Comparison of ENCODE assay signal across 1 cellular context in the genomic region with DNA sequence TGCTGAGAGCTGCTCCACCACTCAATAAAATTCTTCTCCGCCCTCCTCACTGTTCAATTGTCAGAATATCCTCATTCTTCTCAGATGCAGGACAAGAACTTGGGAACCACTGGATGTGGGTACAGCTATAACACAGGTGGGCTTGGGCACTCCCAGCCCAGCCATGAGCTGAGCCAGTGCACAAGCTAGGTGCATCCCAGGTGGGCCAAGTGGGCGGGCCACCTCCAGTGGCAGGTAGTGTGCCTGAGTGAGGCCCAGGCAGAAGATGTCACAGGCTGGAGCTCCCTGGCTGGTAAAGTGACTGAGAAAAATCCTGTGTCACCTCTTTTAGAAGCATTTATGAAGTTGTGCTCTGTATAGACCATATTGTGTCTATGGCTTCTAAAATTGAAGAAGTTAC.
TF ChIP-seq lines count a peak whose summit lies in the region.

No MANE protein-coding gene starts in this region.

TF ChIP-seq in H1, 55 proteins besides CTCF, POLR2A, EP300 and RAD21:
- TF ChIP-seq TBP (IDR thresholded peaks at IDR 0.05; ENCODE audit: low read depth, low read length) = no peak
- TF ChIP-seq SP2 (IDR thresholded peaks at IDR 0.05; ENCODE audit: low read length) = no peak
- TF ChIP-seq RXRA (IDR thresholded peaks at IDR 0.05; ENCODE audit: insufficient read depth, low read depth, low read length) = no peak
- TF ChIP-seq GTF2F1 (IDR thresholded peaks at IDR 0.05; ENCODE audit: borderline replicate concordance, low read depth, low read length) = no peak
- TF ChIP-seq RFX5 (IDR thresholded peaks at IDR 0.05; ENCODE audit: borderline replicate concordance, low read depth, low read length) = no peak
- TF ChIP-seq SRF (IDR thresholded peaks at IDR 0.05; ENCODE audit: low read depth, low read length) = no peak
- TF ChIP-seq ASH2L (IDR thresholded peaks at IDR 0.05; ENCODE audit: low read length) = no peak
- TF ChIP-seq CBX5 (IDR thresholded peaks at IDR 0.05; ENCODE audit: low read depth, low read length) = no peak
- TF ChIP-seq TAF1 (IDR thresholded peaks at IDR 0.05; ENCODE audit: low read depth, low read length) = no peak
- no peak for TF ChIP-seq KDM5A (IDR thresholded peaks at IDR 0.05; ENCODE audit: low read length)
